Comparison of ENCODE assay signal across 20 cellular contexts in genomic region chr9:69292078-69292477, GRCh38. TPM values are rescaled to one million over a fixed set of nuclear protein-coding genes. Genes with fewer than 3 reads are reported as not detected.
"Had no signal": no experiment of that assay in that cellular context is flagged by ENCODE, and none has a peak within 500 bp of the region (broad histone marks: within the 10 kb centered on the region; RNA-seq: fewer than 3 reads in every experiment).

No MANE protein-coding gene starts in this region.

- H3K4me3 ChIP-seq: adrenal gland, breast epithelium, esophagus squamous epithelium, heart right ventricle, mucosa of descending colon, prostate gland, right atrium auricular region, skin epidermis, suprapubic skin had no signal

- H3K27me3 ChIP-seq: adrenal gland, breast epithelium, esophagus squamous epithelium, heart right ventricle, right atrium auricular region, suprapubic skin had no signal

- H3K36me3 ChIP-seq: adrenal gland, breast epithelium, esophagus squamous epithelium, heart right ventricle, prostate gland, right atrium auricular region, suprapubic skin had no signal

- H3K9me3 ChIP-seq: adrenal gland, breast epithelium, esophagus squamous epithelium, mucosa of descending colon, prostate gland, right atrium auricular region, suprapubic skin had no signal

- ATAC-seq: activated CD4-positive, alpha-beta T cell treated with anti-CD3 and anti-CD28 coated beads for 36 hours; activated naive CD4-positive, alpha-beta T cell treated with anti-CD3 and anti-CD28 coated beads, Interleukin-2, amount 50 U/mL, for 72 hours; heart right ventricle; mucosa of descending colon; stimulated activated naive CD8-positive, alpha-beta T cell treated with anti-CD3 and anti-CD28 coated beads, Interleukin-15, amount 100 ng/mL, for 72 hours; WTC11 had no signal

- H3K27ac ChIP-seq: adrenal gland, breast epithelium, esophagus squamous epithelium, heart right ventricle, prostate gland, right atrium auricular region, skin epidermis, suprapubic skin had no signal

- DNase-seq: activated CD4-positive, alpha-beta T cell treated with anti-CD3 and anti-CD28 coated beads for 36 hours; activated CD4-positive, alpha-beta T cell treated with anti-CD3 and anti-CD28 coated beads, Interleukin-2, amount 50 U/mL, for 48 hours; activated gamma-delta T cell; adrenal gland; effector memory CD4-positive, alpha-beta T cell; esophagus squamous epithelium; heart right ventricle; mesenchymal stem cell; mucosa of descending colon; naive B cell; stimulated activated CD4-positive, alpha-beta T cell treated with anti-CD3 and anti-CD28 coated beads, Interleukin-15, amount 100 ng/mL, for 24 hours; stimulated activated CD4-positive, alpha-beta T cell treated with anti-CD3 and anti-CD28 coated beads, Interleukin-2, amount 100 ng/mL, for 48 hours; stimulated activated naive CD8-positive, alpha-beta T cell treated with anti-CD3 and anti-CD28 coated beads, Interleukin-15, amount 100 ng/mL, for 72 hours had no signal

- H3K4me1 ChIP-seq: adrenal gland, breast epithelium, prostate gland, suprapubic skin had no signal

RNA-seq across cellular contexts. Expression of gene ENTREP1, which starts 32.9 kb away (rescaled TPM):
- total RNA-seq: activated CD4-positive, alpha-beta T cell treated with anti-CD3 and anti-CD28 coated beads for 36 hours; activated naive CD4-positive, alpha-beta T cell treated with anti-CD3 and anti-CD28 coated beads, Interleukin-2, amount 50 U/mL, for 72 hours had no signal
